24 cellular contexts compared by ENCODE assay signal in the genomic region with DNA sequence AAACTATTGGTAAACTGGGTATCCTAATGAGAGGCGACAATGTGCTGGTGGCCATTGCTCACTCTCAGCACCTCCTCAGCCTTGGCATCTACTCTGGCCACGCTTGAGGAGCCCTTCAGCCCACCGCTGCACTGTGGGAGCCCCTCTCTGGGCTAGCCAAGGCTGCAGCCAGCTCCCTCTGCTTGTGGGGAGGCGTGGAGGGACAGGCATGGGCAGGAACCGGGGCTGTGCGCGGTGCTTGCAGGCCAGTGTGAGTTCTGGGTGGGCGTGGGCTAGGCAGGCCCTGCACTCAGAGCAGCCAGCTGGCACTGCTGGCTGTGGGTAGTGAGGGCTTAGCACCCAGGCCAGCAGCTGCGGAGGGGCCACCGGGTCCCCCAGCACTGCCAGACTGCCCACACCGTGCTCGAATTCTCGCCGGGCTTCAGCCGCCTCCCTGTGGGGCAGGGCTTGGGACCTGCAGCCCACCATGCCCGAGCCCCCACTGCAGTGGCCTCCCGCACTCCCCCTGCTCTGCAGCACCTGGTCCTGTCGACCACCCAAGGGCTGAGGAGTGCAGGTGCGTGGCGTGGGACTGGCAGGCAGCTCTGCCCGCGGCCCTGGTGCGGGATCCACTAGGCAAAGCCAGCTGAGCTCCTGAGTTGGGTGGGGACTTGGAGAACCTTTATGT.
"Had no signal": no experiment of that assay in that cellular context is flagged by ENCODE, and none has a peak within 500 bp of the region (broad histone marks: within the 10 kb centered on the region; RNA-seq: fewer than 3 reads in every experiment).

No MANE protein-coding gene starts in this region.

- H3K4me1 ChIP-seq: SJSA1 had no signal

- ATAC-seq: activated CD8-positive, alpha-beta T cell treated with anti-CD3 and anti-CD28 coated beads, Interleukin-2, amount 10 ng/mL, durations not matched to agents 7 days and 5 days; activated naive CD4-positive, alpha-beta T cell treated with anti-CD3 and anti-CD28 coated beads, Interleukin-2, amount 50 U/mL, for 72 hours; activated naive CD8-positive, alpha-beta T cell treated with anti-CD3 and anti-CD28 coated beads, Interleukin-2, amount 50 U/mL, for 24 hours; K562; T-helper 17 cell; WTC11 had no signal

- H3K36me3 ChIP-seq: SJSA1 had no signal

- DNase-seq: activated CD4-positive, alpha-beta T cell treated with anti-CD3 and anti-CD28 coated beads for 48 hours; activated CD4-positive, alpha-beta T cell treated with anti-CD3 and anti-CD28 coated beads, Interleukin-2, amount 50 U/mL, for 4 hours; activated CD4-positive, CD25-positive, alpha-beta regulatory T cell treated with anti-CD3 and anti-CD28 coated beads, Interleukin-2, amount 50 U/mL, for 72 hours; activated CD8-positive, alpha-beta memory T cell treated with anti-CD3 and anti-CD28 coated beads, Interleukin-2, amount 50 U/mL, for 48 hours; activated CD8-positive, alpha-beta T cell treated with anti-CD3 and anti-CD28 coated beads, Interleukin-2, amount 10 ng/mL, durations not matched to agents 7 days and 5 days; activated naive CD4-positive, alpha-beta T cell treated with Interleukin-2 at 50 U/mL for 16 hours; activated naive CD8-positive, alpha-beta T cell treated with anti-CD3 and anti-CD28 coated beads, Interleukin-2, amount 50 U/mL, for 24 hours; activated T-cell treated with anti-CD3 and anti-CD28 coated beads, Interleukin-2, amount 50 U/mL, for 1 hour; amniotic stem cell; Karpas-422; NCI-H146; NCI-H187 treated with DMSO at 0.1 percent for 48 hours; NCI-H2171; NCI-H2227 treated with DMSO at 0.1 percent for 48 hours; NCI-H446 treated with DMSO at 0.1 percent for 48 hours; NCI-H524 treated with DMSO at 0.1 percent for 48 hours; NCI-H82; Right ventricle myocardium superior; T-helper 17 cell; T-helper 9 cell had no signal

- H3K4me3 ChIP-seq: K562, SJSA1 had no signal

- H3K27ac ChIP-seq: SJSA1 had no signal

- H3K9me3 ChIP-seq: SJSA1 had no signal

- H3K27me3 ChIP-seq: SJSA1 had no signal
